In the genomic region with DNA sequence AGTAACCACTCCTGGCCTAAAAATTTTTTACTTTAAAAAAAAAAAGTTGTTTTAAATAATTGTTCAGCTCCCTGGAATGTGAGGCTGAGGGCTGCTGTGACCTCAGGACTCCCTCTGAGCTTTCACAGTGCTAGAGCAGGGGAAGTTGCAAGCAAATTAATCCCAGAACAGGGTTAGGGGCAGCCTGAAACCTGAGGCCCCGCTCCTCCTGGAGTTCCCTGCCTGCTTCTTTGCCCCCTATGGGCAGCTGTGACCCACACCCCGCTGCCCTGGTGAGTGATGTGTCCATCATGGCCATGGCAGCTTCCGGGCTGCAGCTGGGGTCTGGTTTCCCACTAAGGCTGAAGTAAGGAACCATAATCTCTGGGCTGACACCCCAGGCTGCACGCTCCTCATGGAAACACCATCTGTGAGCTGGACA, we compare ENCODE assay signal across 14 cellular contexts. TPM values are rescaled to one million over a fixed set of nuclear protein-coding genes. Genes with fewer than 3 reads are reported as not detected.
DNase-seq lines count a peak whose midpoint lies in the region; ATAC-seq and TF ChIP-seq lines count a peak whose summit lies in the region.
"Had no signal": no experiment of that assay in that cellular context is flagged by ENCODE, and none has a peak within 500 bp of the region (broad histone marks: within the 10 kb centered on the region; RNA-seq: fewer than 3 reads in every experiment).

No MANE protein-coding gene starts in this region.

- H3K9ac ChIP-seq in HCT116 (ENCODE audit: low read length), result no peak overlapping the region; the same call in 1 of the 2 replicates
- H3K9ac ChIP-seq in skeletal muscle satellite cell (ENCODE audit: low read depth, low read length), result peak overlapping the region; percentile 49

- H3K4me2 ChIP-seq in HCT116 (ENCODE audit: low read length) (peak overlapping the region; percentile 76), skeletal muscle satellite cell (ENCODE audit: low read length) (peak overlapping the region; percentile 38)

- H3K4me1 ChIP-seq in HCT116 (ENCODE audit: control insufficient read depth in 1 of 2, insufficient read depth in 2 of 2, low read length in 2 of 2), result peaks cover 42 to 62% of the 10 kb centered on the region in 2 experiments
- peaks cover 33% of the 10 kb centered on the region for H3K4me1 ChIP-seq in SJCRH30
- H3K4me1 ChIP-seq in skeletal muscle satellite cell (ENCODE audit: control insufficient read depth, insufficient read depth, low read length), result peaks cover 31% of the 10 kb centered on the region

- intact Hi-C loops in HCT116 (cut with micrococcal nuclease), result loop anchor here (5.0 to 10.0 kb wide), 2 partner anchors 102 to 140 kb away; a partner anchor contains a TSS

- TF ChIP-seq CTCF in HCT116 (IDR thresholded peaks at IDR 0.05 in 2 of 3, conservative IDR thresholded peaks at IDR 0.05 in 1 of 3; ENCODE audit: borderline replicate concordance in 1 of 3, insufficient read depth in 1 of 3, low read depth in 2 of 3, low read length in 2 of 3), result no peak
- no peak for TF ChIP-seq CTCF in foreskin fibroblast (IDR thresholded peaks at IDR 0.05; ENCODE audit: low read depth, low read length)

- no TSS peak for BruUV-seq in HCT116 (replicated peaks; lab: Mats Ljungman, UMichigan)

- H3K36me3 ChIP-seq in HCT116 (ENCODE audit: control insufficient read depth in 1 of 2, insufficient read depth in 2 of 2, low read length in 2 of 2) (peaks cover 4 to 15% of the 10 kb centered on the region in 2 experiments; a peak in 2 of 4 replicates), SJCRH30 (peaks cover 6% of the 10 kb centered on the region; the same call in 1 of the 2 replicates), skeletal muscle satellite cell (ENCODE audit: insufficient read depth, low read length) (peaks cover 22% of the 10 kb centered on the region)

- POLR2A ChIA-PET in HCT116 (lab: Charles Lee), result interaction anchor here (0.6 to 3.1 kb wide), 3 partner anchors 10 to 1990 kb away, joined by 3 to 15 read pairs (median 3); a partner anchor contains a TSS

- H3K4me3 ChIP-seq in HCT116 (replicated peaks in 1 of 2; ENCODE audit: low read depth in 1 of 2, low read length in 2 of 2) (no peak overlapping the region), SJCRH30 (no peak overlapping the region), foreskin fibroblast (ENCODE audit: low read depth in 1 of 2, low read length in 2 of 2) (no peak overlapping the region), skeletal muscle satellite cell (ENCODE audit: low read length) (no peak overlapping the region)

- no peaks in the 10 kb centered on the region for H3K79me2 ChIP-seq in HCT116 (ENCODE audit: insufficient read depth, low read length)

- no peak for DNase-seq in HCT116 (ENCODE audit: low read depth, low spot score)
- peak; percentile 65 to 73 for DNase-seq in SJCRH30
- peak; percentile 65 to 74 for DNase-seq in foreskin fibroblast
- no peak for DNase-seq in NK-92 treated with Interleukin-12 subunit alpha and Interleukin-12 subunit beta, amount 100 ng/mL, for 24 hours (lab: John Stamatoyannopoulos, UW)
- no peak for DNase-seq in NK-92 (lab: John Stamatoyannopoulos, UW; ENCODE audit: unreplicated experiment)
- no peak for DNase-seq in cerebellar cortex (ENCODE audit: low spot score)
- DNase-seq: activated CD8-positive, alpha-beta memory T cell treated with anti-CD3 and anti-CD28 coated beads, Interleukin-2, amount 50 U/mL, for 48 hours; amniotic stem cell; immature natural killer cell; NCI-H187 treated with DMSO at 0.1 percent for 48 hours; stimulated activated CD4-positive, alpha-beta T cell treated with anti-CD3 and anti-CD28 coated beads, Interleukin-2, amount 100 ng/mL, for 48 hours; stimulated activated naive CD4-positive, alpha-beta T cell treated with Interleukin-2 at 50 U/mL for 16 hours had no signal

- TF ChIP-seq RAD21 in HCT116 (IDR thresholded peaks at IDR 0.05; ENCODE audit: low read depth), result no peak

- H3K9me3 ChIP-seq in HCT116 (ENCODE audit: control insufficient read depth in 1 of 2, insufficient read depth in 1 of 2, low read depth in 1 of 2, low read length in 2 of 2) (no peaks in the 10 kb centered on the region), SJCRH30 (replicated peaks) (no peaks in the 10 kb centered on the region), skeletal muscle satellite cell (replicated peaks; ENCODE audit: low read length) (no peaks in the 10 kb centered on the region)

- H3K9me2 ChIP-seq in HCT116 (ENCODE audit: insufficient read depth), result no peaks in the 10 kb centered on the region

- CTCF ChIA-PET in HCT116 (lab: Charles Lee), result interaction anchor here (0.7 to 1.4 kb wide), 2 partner anchors 10 to 230 kb away, joined by 3 to 4 read pairs; no protein-coding TSS in a partner anchor

- RAD21 ChIA-PET in HCT116 (lab: Charles Lee; ENCODE audit: low non-redundant PET in 1 of 2, low total read pairs in 2 of 2, uncharacterized antibody in 2 of 2, unreplicated experiment in 2 of 2), result no interaction called here

- H4K20me1 ChIP-seq in HCT116 (ENCODE audit: insufficient read depth), result no peaks in the 10 kb centered on the region

- H2AFZ ChIP-seq in HCT116 (ENCODE audit: low read depth, low read length, poor library complexity, severe bottlenecking), result no peak overlapping the region

- no peak for TF ChIP-seq POLR2A in HCT116 (IDR thresholded peaks at IDR 0.05; ENCODE audit: borderline replicate concordance, extremely low read depth, insufficient read depth, insufficient read length)

- H3K27me3 ChIP-seq in HCT116 (ENCODE audit: insufficient read depth, low read length) (no peaks in the 10 kb centered on the region), SJCRH30 (no peaks in the 10 kb centered on the region), skeletal muscle satellite cell (ENCODE audit: control insufficient read depth, insufficient read depth, low read length) (no peaks in the 10 kb centered on the region)

- H3K27ac ChIP-seq in HCT116 (ENCODE audit: low read depth, low read length) (peak overlapping the region; percentile 86), SJCRH30 (peak overlapping the region; percentile 39)

- no peak for ATAC-seq in HCT116
- ATAC-seq in GM21423 (IDR thresholded peaks at IDR 0.05; ENCODE audit: unreplicated experiment), result no peak

TF ChIP-seq in HCT116, 20 proteins besides CTCF, POLR2A, EP300 and RAD21:
- TF ChIP-seq ZNF274 (IDR thresholded peaks at IDR 0.05; ENCODE audit: low read depth, low read length) (no peak), ELF1 (IDR thresholded peaks at IDR 0.05; ENCODE audit: borderline replicate concordance, low read depth) (no peak), POLR2AphosphoS5 (IDR thresholded peaks at IDR 0.05; ENCODE audit: low read depth, low read length) (no peak; the same call in 1 of the 2 replicates), FOSL1 (IDR thresholded peaks at IDR 0.05; ENCODE audit: low read depth) (no peak), EZH2phosphoT487 (IDR thresholded peaks at IDR 0.05; ENCODE audit: borderline replicate concordance) (no peak), SRF (IDR thresholded peaks at IDR 0.05; ENCODE audit: low read depth) (no peak), CBX3 (IDR thresholded peaks at IDR 0.05; ENCODE audit: low read depth) (no peak), JUND (IDR thresholded peaks at IDR 0.05) (no peak), SIN3A (IDR thresholded peaks at IDR 0.05; ENCODE audit: low read depth) (no peak), SP1 (IDR thresholded peaks at IDR 0.05; ENCODE audit: low read depth) (no peak), EZH2 (IDR thresholded peaks at IDR 0.05) (no peak), TCF7L2 (IDR thresholded peaks at IDR 0.05; ENCODE audit: borderline replicate concordance, extremely low read depth, insufficient read depth, insufficient read length) (no peak), ZFX (IDR thresholded peaks at IDR 0.05) (no peak)
- TF ChIP-seq, protein P1, sequence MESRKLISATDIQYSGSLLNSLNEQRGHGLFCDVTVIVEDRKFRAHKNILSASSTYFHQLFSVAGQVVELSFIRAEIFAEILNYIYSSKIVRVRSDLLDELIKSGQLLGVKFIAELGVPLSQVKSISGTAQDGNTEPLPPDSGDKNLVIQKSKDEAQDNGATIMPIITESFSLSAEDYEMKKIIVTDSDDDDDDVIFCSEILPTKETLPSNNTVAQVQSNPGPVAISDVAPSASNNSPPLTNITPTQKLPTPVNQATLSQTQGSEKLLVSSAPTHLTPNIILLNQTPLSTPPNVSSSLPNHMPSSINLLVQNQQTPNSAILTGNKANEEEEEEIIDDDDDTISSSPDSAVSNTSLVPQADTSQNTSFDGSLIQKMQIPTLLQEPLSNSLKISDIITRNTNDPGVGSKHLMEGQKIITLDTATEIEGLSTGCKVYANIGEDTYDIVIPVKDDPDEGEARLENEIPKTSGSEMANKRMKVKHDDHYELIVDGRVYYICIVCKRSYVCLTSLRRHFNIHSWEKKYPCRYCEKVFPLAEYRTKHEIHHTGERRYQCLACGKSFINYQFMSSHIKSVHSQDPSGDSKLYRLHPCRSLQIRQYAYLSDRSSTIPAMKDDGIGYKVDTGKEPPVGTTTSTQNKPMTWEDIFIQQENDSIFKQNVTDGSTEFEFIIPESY (IDR thresholded peaks at IDR 0.05; ENCODE audit: extremely low read depth, insufficient replicate concordance, low read length), result no peak
- TF ChIP-seq, protein P2, sequence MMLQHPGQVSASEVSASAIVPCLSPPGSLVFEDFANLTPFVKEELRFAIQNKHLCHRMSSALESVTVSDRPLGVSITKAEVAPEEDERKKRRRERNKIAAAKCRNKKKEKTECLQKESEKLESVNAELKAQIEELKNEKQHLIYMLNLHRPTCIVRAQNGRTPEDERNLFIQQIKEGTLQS (IDR thresholded peaks at IDR 0.05), result no peak

RNA-seq across cellular contexts. Expression of a gene that starts 9.5 kb away (rescaled TPM):
- total RNA-seq in HCT116 (2021; ENCODE audit: unreplicated experiment), result 20.7 TPM
- polyA plus RNA-seq in HCT116 (2012), result 14.2 and 15.8 TPM in 2 replicates
- total RNA-seq in SJCRH30 (2014; rRNA removed; shearing (Covaris generic)), result 20.2 and 22.0 TPM in 2 replicates
- 19.3 and 22.5 TPM in 2 replicates for total RNA-seq in skeletal muscle satellite cell (2012; rRNA removed)

RNA-seq across cellular contexts. Expression of a gene that starts 9.7 kb away (rescaled TPM):
- 110 TPM for total RNA-seq in HCT116 (2021; ENCODE audit: unreplicated experiment)
- 69.3 and 81.2 TPM in 2 replicates for polyA plus RNA-seq in HCT116 (2012)
- 43.7 and 47.6 TPM in 2 replicates for total RNA-seq in SJCRH30 (2014; rRNA removed; shearing (Covaris generic))
- total RNA-seq in skeletal muscle satellite cell (2012; rRNA removed), result 40.2 and 49.2 TPM in 2 replicates

RNA-seq across cellular contexts. Expression of a gene that starts 26.3 kb away (rescaled TPM):
- total RNA-seq in HCT116 (2021; ENCODE audit: unreplicated experiment), result 29.7 TPM
- 23.5 and 29.4 TPM in 2 replicates for polyA plus RNA-seq in HCT116 (2012)
- total RNA-seq in SJCRH30 (2014; rRNA removed; shearing (Covaris generic)), result 14.3 and 18.4 TPM in 2 replicates
- total RNA-seq in skeletal muscle satellite cell (2012; rRNA removed), result 12.7 and 13.4 TPM in 2 replicates

RNA-seq across cellular contexts. Expression of a gene that starts 45.5 kb away (rescaled TPM):
- total RNA-seq in HCT116 (2021; ENCODE audit: unreplicated experiment), result 0.34 TPM
- 0.17 and 0.40 TPM in 2 replicates for polyA plus RNA-seq in HCT116 (2012)
- not detected in 2 replicates for total RNA-seq in SJCRH30 (2014; rRNA removed; shearing (Covaris generic))
- not detected in 2 replicates for total RNA-seq in skeletal muscle satellite cell (2012; rRNA removed)
- polyA plus RNA-seq: immature natural killer cell had no signal

RNA-seq across cellular contexts. Expression of a gene that starts 59.4 kb away (rescaled TPM):
- total RNA-seq in HCT116 (2021; ENCODE audit: unreplicated experiment), result 16.0 TPM
- polyA plus RNA-seq in HCT116 (2012), result 11.2 and 11.7 TPM in 2 replicates
- total RNA-seq in SJCRH30 (2014; rRNA removed; shearing (Covaris generic)), result not detected in 2 replicates
- total RNA-seq in skeletal muscle satellite cell (2012; rRNA removed), result not detected in 2 replicates
- polyA plus RNA-seq: immature natural killer cell had no signal

Comparison
In these comparisons a context has a peak if more than half of its experiments do, and no peak if none do; other contexts are left out.
1. DNase-seq: peak in SJCRH30 (2 of 2) and foreskin fibroblast (2 of 2); none in HCT116 (single experiment), NK-92 treated with Interleukin-12 subunit alpha and Interleukin-12 subunit beta, amount 100 ng/mL, for 24 hours (single experiment), NK-92 (single experiment) and cerebellar cortex (single experiment).